ENCODE assay signal across 16 cellular contexts in genomic region chr6:31365864-31366263, GRCh38.
"Had no signal": no experiment of that assay in that cellular context is flagged by ENCODE, and none has a peak within 500 bp of the region (broad histone marks: within the 10 kb centered on the region; RNA-seq: fewer than 3 reads in every experiment).

No MANE protein-coding gene starts in this region.

- H3K9me3 Mint-ChIP-seq: natural killer cell treated with Interleukin-12 subunit alpha and Interleukin-12 subunit beta and Interleukin-15 and Interleukin-18, amount 100 ng/mL, for 72 hours had no signal

- H3K27ac Mint-ChIP-seq: dendritic cell treated with granulocyte-macrophage colony-stimulating factor and Interleukin-4, amounts not matched to agents 40 ng/mL and 50 ng/mL, for 4 days; progenitor cell of endocrine pancreas had no signal

- H2AFZ ChIP-seq: hepatocyte had no signal

- H3K4me3 ChIP-seq: hepatocyte had no signal

- H3K9me3 ChIP-seq: pancreas, tibial nerve, upper lobe of right lung, vagina had no signal

- H3K4me1 ChIP-seq: foreskin keratinocyte, pancreas, vagina had no signal

- H3K27me3 ChIP-seq: pancreas, vagina had no signal

- H3K27ac ChIP-seq: foreskin keratinocyte, hepatocyte, pancreas, tibial nerve, upper lobe of right lung, vagina had no signal

- H3K79me2 ChIP-seq: hepatocyte had no signal

- DNase-seq: foreskin keratinocyte; head of caudate nucleus; left colon; occipital lobe; pancreas; right cardiac atrium; small intestine; stimulated activated CD4-positive, alpha-beta T cell treated with anti-CD3 and anti-CD28 coated beads, Interleukin-12 subunit alpha, Interleukin-12 subunit beta, amount 100 ng/mL, for 4 hours; stimulated activated naive CD8-positive, alpha-beta T cell treated with anti-CD3 and anti-CD28 coated beads, Interleukin-15, Interleukin-2, amounts not matched to agents 100 U/mL and 50 U/mL, for 24 hours; upper lobe of right lung had no signal

- H3K36me3 ChIP-seq: pancreas, tibial nerve, upper lobe of right lung, vagina had no signal
